In genomic region chr1:5478156-5478695, GRCh38 we compare ENCODE assay signal across 36 cellular contexts.
"Had no signal": no experiment of that assay in that cellular context is flagged by ENCODE, and none has a peak within 500 bp of the region (broad histone marks: within the 10 kb centered on the region; RNA-seq: fewer than 3 reads in every experiment).

No MANE protein-coding gene starts in this region.

- H3K27me3 Mint-ChIP-seq: activated CD4-positive, alpha-beta T cell treated with anti-CD3 and anti-CD28 coated beads, Interleukin-2, amount 10 ng/mL, durations not matched to agents 24 days and 14 days; activated naive CD8-positive, alpha-beta T cell treated with anti-CD3 and anti-CD28 coated beads for 36 hours; activated T-helper 17 cell treated with anti-CD3 and anti-CD28 coated beads, Interleukin-2, amount 50 U/mL, for 72 hours; brain had no signal

- H3K4me3 ChIP-seq: adrenal gland, cardiac muscle cell had no signal

- FAIRE-seq: astrocyte, bronchial epithelial cell, TTC549 had no signal

- DNase-seq: activated B cell treated with CpG ODN at 0.5 μM for 24 hours; activated CD4-positive, alpha-beta memory T cell treated with anti-CD3 and anti-CD28 coated beads for 36 hours; activated CD4-positive, alpha-beta T cell treated with anti-CD3 and anti-CD28 coated beads for 4 hours; activated CD4-positive, alpha-beta T cell treated with anti-CD3 and anti-CD28 coated beads, Interleukin-2, amount 10 ng/mL, durations not matched to agents 24 days and 14 days; activated CD4-positive, alpha-beta T cell treated with anti-CD3 and anti-CD28 coated beads, Interleukin-2, amount 50 U/mL, for 1 hour; activated CD4-positive, alpha-beta T cell treated with anti-CD3 and anti-CD28 coated beads, Interleukin-2, amount 50 U/mL, for 4 hours; activated CD4-positive, CD25-positive, alpha-beta regulatory T cell treated with anti-CD3 and anti-CD28 coated beads, Interleukin-2, amount 50 U/mL, for 72 hours; activated CD8-positive, alpha-beta memory T cell treated with anti-CD3 and anti-CD28 coated beads, Interleukin-2, amount 50 U/mL, for 4 hours; activated CD8-positive, alpha-beta T cell treated with anti-CD3 and anti-CD28 coated beads for 36 hours; activated effector memory CD4-positive, alpha-beta T cell treated with anti-CD3 and anti-CD28 coated beads, Interleukin-2, amount 50 U/mL, for 16 hours; activated gamma-delta T cell treated with Interleukin-2 at 50 U/mL for 16 hours; activated naive CD4-positive, alpha-beta T cell; activated naive CD4-positive, alpha-beta T cell treated with anti-CD3 and anti-CD28 coated beads for 36 hours; activated naive CD4-positive, alpha-beta T cell treated with anti-CD3 and anti-CD28 coated beads, Interleukin-2, amount 50 U/mL, for 16 hours; activated naive CD8-positive, alpha-beta T cell treated with anti-CD3 and anti-CD28 coated beads for 36 hours; activated T-cell treated with anti-CD3 and anti-CD28 coated beads for 4 hours; activated T-cell treated with anti-CD3 and anti-CD28 coated beads, Interleukin-2, amount 50 U/mL, for 1 hour; activated T-cell treated with anti-CD3 and anti-CD28 coated beads, Interleukin-2, amount 50 U/mL, for 4 hours; activated T-cell treated with anti-CD3 and anti-CD28 coated beads, Interleukin-2, amount 50 U/mL, for 72 hours; adrenal gland; amniotic stem cell; central memory CD4-positive, alpha-beta T cell; T-helper 1 cell; T-helper 2 cell; T-helper 9 cell had no signal

- H3K36me3 ChIP-seq: adrenal gland, cardiac muscle cell had no signal

- H3K4me1 ChIP-seq: adrenal gland had no signal

- H3K4me3 Mint-ChIP-seq: activated B cell treated with CpG ODN at 0.5 μM for 24 hours; activated CD4-positive, alpha-beta memory T cell treated with anti-CD3 and anti-CD28 coated beads for 36 hours; activated CD4-positive, alpha-beta T cell treated with anti-CD3 and anti-CD28 coated beads, Interleukin-2, amount 10 ng/mL, durations not matched to agents 24 days and 14 days; activated CD8-positive, alpha-beta T cell treated with anti-CD3 and anti-CD28 coated beads for 36 hours; activated naive CD4-positive, alpha-beta T cell treated with anti-CD3 and anti-CD28 coated beads for 36 hours; activated naive CD8-positive, alpha-beta T cell treated with anti-CD3 and anti-CD28 coated beads for 36 hours; activated T-cell treated with anti-CD3 and anti-CD28 coated beads, Interleukin-2, amount 50 U/mL, for 4 hours; activated T-cell treated with anti-CD3 and anti-CD28 coated beads, Interleukin-2, amount 50 U/mL, for 72 hours; activated T-helper 1 cell treated with anti-CD3 and anti-CD28 coated beads, Interleukin-12 subunit alpha, Interleukin-12 subunit beta, Interleukin-2, Interleukin-4 antibody, amounts not matched to agents 30 ng/mL and 10 ng/mL and 1 ng/mL, durations not matched to agents 14 hours and 24 hours and 36 hours; activated T-helper 17 cell treated with anti-CD3 and anti-CD28 coated beads, Interleukin-2, amount 50 U/mL, for 72 hours; T-helper 1 cell treated with Interleukin-12 subunit alpha and Interleukin-12 subunit beta and Interleukin-4 antibody, amounts not matched to agents 30 μg/mL and 1 μg/mL, for 36 hours; T-helper 2 cell treated with Interferon-gamma antibody and Interleukin-4, amounts not matched to agents 5 μg/mL and 100 μg/mL, for 36 hours had no signal

- H3K27ac Mint-ChIP-seq: activated B cell treated with CpG ODN at 0.5 μM for 24 hours; activated CD4-positive, alpha-beta memory T cell treated with anti-CD3 and anti-CD28 coated beads for 36 hours; activated CD4-positive, alpha-beta T cell treated with anti-CD3 and anti-CD28 coated beads, Interleukin-2, amount 10 ng/mL, durations not matched to agents 24 days and 14 days; activated CD8-positive, alpha-beta T cell treated with anti-CD3 and anti-CD28 coated beads for 36 hours; activated naive CD4-positive, alpha-beta T cell treated with anti-CD3 and anti-CD28 coated beads for 36 hours; activated naive CD4-positive, alpha-beta T cell treated with anti-CD3 and anti-CD28 coated beads, Interleukin-2, amount 50 U/mL, for 72 hours; activated naive CD8-positive, alpha-beta T cell treated with anti-CD3 and anti-CD28 coated beads for 36 hours; activated T-cell treated with anti-CD3 and anti-CD28 coated beads, Interleukin-2, amount 50 U/mL, for 72 hours; activated T-helper 1 cell treated with anti-CD3 and anti-CD28 coated beads, Interleukin-12 subunit alpha, Interleukin-12 subunit beta, Interleukin-2, Interleukin-4 antibody, amounts not matched to agents 30 ng/mL and 10 ng/mL and 1 ng/mL, durations not matched to agents 14 hours and 24 hours and 36 hours; activated T-helper 17 cell treated with anti-CD3 and anti-CD28 coated beads, Interleukin-2, amount 50 U/mL, for 72 hours; T-helper 1 cell treated with Interleukin-12 subunit alpha and Interleukin-12 subunit beta and Interleukin-4 antibody, amounts not matched to agents 30 μg/mL and 1 μg/mL, for 36 hours; T-helper 2 cell treated with Interferon-gamma antibody and Interleukin-4, amounts not matched to agents 5 μg/mL and 100 μg/mL, for 36 hours had no signal

- H3K36me3 Mint-ChIP-seq: activated CD4-positive, alpha-beta memory T cell treated with anti-CD3 and anti-CD28 coated beads for 36 hours; activated naive CD4-positive, alpha-beta T cell treated with anti-CD3 and anti-CD28 coated beads, Interleukin-2, amount 50 U/mL, for 72 hours; activated naive CD8-positive, alpha-beta T cell treated with anti-CD3 and anti-CD28 coated beads for 36 hours; brain had no signal

- H3K27me3 ChIP-seq: adrenal gland had no signal

- ATAC-seq: activated CD8-positive, alpha-beta T cell treated with anti-CD3 and anti-CD28 coated beads for 36 hours; activated naive CD4-positive, alpha-beta T cell treated with anti-CD3 and anti-CD28 coated beads, Interleukin-2, amount 50 U/mL, for 72 hours; activated T-cell treated with anti-CD3 and anti-CD28 coated beads, Interleukin-2, amount 50 U/mL, for 4 hours; activated T-cell treated with anti-CD3 and anti-CD28 coated beads, Interleukin-2, amount 50 U/mL, for 72 hours; activated T-helper 17 cell treated with anti-CD3 and anti-CD28 coated beads, Interleukin-2, amount 50 U/mL, for 72 hours had no signal

- H3K9me3 ChIP-seq: adrenal gland had no signal

- H3K27ac ChIP-seq: adrenal gland, cardiac muscle cell, VCaP had no signal

- H3K4me1 Mint-ChIP-seq: activated B cell treated with CpG ODN at 0.5 μM for 24 hours; activated CD4-positive, alpha-beta T cell treated with anti-CD3 and anti-CD28 coated beads, Interleukin-2, amount 10 ng/mL, durations not matched to agents 24 days and 14 days had no signal

- H3K9me3 Mint-ChIP-seq: activated CD4-positive, alpha-beta memory T cell treated with anti-CD3 and anti-CD28 coated beads for 36 hours; activated CD4-positive, alpha-beta T cell treated with anti-CD3 and anti-CD28 coated beads, Interleukin-2, amount 10 ng/mL, durations not matched to agents 24 days and 14 days; activated CD8-positive, alpha-beta T cell treated with anti-CD3 and anti-CD28 coated beads for 36 hours; activated naive CD4-positive, alpha-beta T cell treated with anti-CD3 and anti-CD28 coated beads for 36 hours; activated naive CD4-positive, alpha-beta T cell treated with anti-CD3 and anti-CD28 coated beads, Interleukin-2, amount 50 U/mL, for 72 hours; activated naive CD8-positive, alpha-beta T cell treated with anti-CD3 and anti-CD28 coated beads for 36 hours; activated T-cell treated with anti-CD3 and anti-CD28 coated beads, Interleukin-2, amount 50 U/mL, for 4 hours; activated T-cell treated with anti-CD3 and anti-CD28 coated beads, Interleukin-2, amount 50 U/mL, for 72 hours; activated T-helper 1 cell treated with anti-CD3 and anti-CD28 coated beads, Interleukin-12 subunit alpha, Interleukin-12 subunit beta, Interleukin-2, Interleukin-4 antibody, amounts not matched to agents 30 ng/mL and 10 ng/mL and 1 ng/mL, durations not matched to agents 14 hours and 24 hours and 36 hours; activated T-helper 17 cell treated with anti-CD3 and anti-CD28 coated beads, Interleukin-2, amount 50 U/mL, for 72 hours; T-helper 1 cell treated with Interleukin-12 subunit alpha and Interleukin-12 subunit beta and Interleukin-4 antibody, amounts not matched to agents 30 μg/mL and 1 μg/mL, for 36 hours; T-helper 2 cell treated with Interferon-gamma antibody and Interleukin-4, amounts not matched to agents 5 μg/mL and 100 μg/mL, for 36 hours had no signal
